In genomic region chr13:23610187-23610576, GRCh38 we compare ENCODE assay signal across 11 cellular contexts. TPM values are rescaled to one million over a fixed set of nuclear protein-coding genes. Genes with fewer than 3 reads are reported as not detected.
A peak's percentile ranks its signal among the peaks of the same experiment; 100 is the strongest.
DNase-seq lines count a peak whose midpoint lies in the region; ATAC-seq, FAIRE-seq and TF ChIP-seq lines count a peak whose summit lies in the region.
"Had no signal": no experiment of that assay in that cellular context is flagged by ENCODE, and none has a peak within 500 bp of the region (broad histone marks: within the 10 kb centered on the region; RNA-seq: fewer than 3 reads in every experiment).

No MANE protein-coding gene starts in this region.

- 30 to 57% methylated on average over 1 of the region's 1 CpG for WGBS in lung, 2 donors
- 55 to 64% methylated on average over 1 of the region's 1 CpG for WGBS in aorta, 2 donors
- WGBS in ovary, 3 donors, result 7 to 13% (median 11%) methylated on average over 1 of the region's 1 CpG

- FAIRE-seq in RCC 7860 (lab: Jason Lieb, UNC), result no peak

- no peak for TF ChIP-seq POLR2A in ovary (IDR thresholded peaks at IDR 0.05)
- TF ChIP-seq POLR2A in gastrocnemius medialis (IDR thresholded peaks at IDR 0.05), result no peak

- H3K9me3 Mint-ChIP-seq in activated naive CD4-positive, alpha-beta T cell treated with anti-CD3 and anti-CD28 coated beads for 36 hours, result no peaks in the 10 kb centered on the region
- H3K9me3 Mint-ChIP-seq in activated naive CD4-positive, alpha-beta T cell treated with anti-CD3 and anti-CD28 coated beads, Interleukin-2, amount 50 U/mL, for 72 hours, result no peaks in the 10 kb centered on the region

- no peak for DNase-seq in activated naive CD4-positive, alpha-beta T cell treated with anti-CD3 and anti-CD28 coated beads for 36 hours
- no peak for DNase-seq in activated naive CD4-positive, alpha-beta T cell treated with anti-CD3 and anti-CD28 coated beads, Interleukin-2, amount 50 U/mL, for 72 hours (ENCODE audit: low spot score in 2 of 2)
- DNase-seq in astrocyte of the hippocampus (ENCODE audit: low read depth, low spot score), result peak; percentile 65
- no peak for DNase-seq in lung (ENCODE audit: low spot score)
- no peak for DNase-seq in aorta
- DNase-seq in ovary, result no peak
- no peak for DNase-seq in RCC 7860 (ENCODE audit: low spot score)
- no peak for DNase-seq in gastrocnemius medialis
- DNase-seq: activated CD4-positive, alpha-beta T cell treated with anti-CD3 and anti-CD28 coated beads, Interleukin-2, amount 50 U/mL, for 48 hours; C1 segment of cervical spinal cord; mammary epithelial cell had no signal

- in situ Hi-C loops in gastrocnemius medialis (cut with MboI; ENCODE audit: low sequenced_read_pairs in 4 of 4), result no loop called here

- H3K36me3 ChIP-seq in lung (ENCODE audit: control insufficient read depth in 2 of 2, insufficient read depth in 2 of 2, low read length in 2 of 2), result no peaks in the 10 kb centered on the region
- no peaks in the 10 kb centered on the region for H3K36me3 ChIP-seq in aorta (ENCODE audit: control insufficient read depth in 1 of 2, insufficient read depth in 2 of 2, low read length in 1 of 2)
- H3K36me3 ChIP-seq in ovary, result no peaks in the 10 kb centered on the region
- no peaks in the 10 kb centered on the region for H3K36me3 ChIP-seq in gastrocnemius medialis

- H3K4me1 ChIP-seq in lung (ENCODE audit: control insufficient read depth in 2 of 2, insufficient read depth in 2 of 2, low read length in 2 of 2) (peaks cover 5 to 6% of the 10 kb centered on the region in 2 donors), aorta (ENCODE audit: control insufficient read depth in 1 of 2, insufficient read depth in 2 of 2, low read length in 2 of 2) (peaks cover 0 to 2% of the 10 kb centered on the region in 2 donors), ovary (ENCODE audit: insufficient read depth) (peaks cover 12% of the 10 kb centered on the region), gastrocnemius medialis (peaks cover 4 to 10% of the 10 kb centered on the region in 2 donors)

- peak overlapping the region; percentile 50 for H3K27ac Mint-ChIP-seq in activated naive CD4-positive, alpha-beta T cell treated with anti-CD3 and anti-CD28 coated beads for 36 hours
- no peak overlapping the region for H3K27ac Mint-ChIP-seq in activated naive CD4-positive, alpha-beta T cell treated with anti-CD3 and anti-CD28 coated beads, Interleukin-2, amount 50 U/mL, for 72 hours

- no peaks in the 10 kb centered on the region for H3K36me3 Mint-ChIP-seq in activated naive CD4-positive, alpha-beta T cell treated with anti-CD3 and anti-CD28 coated beads for 36 hours (ENCODE audit: low read depth)
- no peaks in the 10 kb centered on the region for H3K36me3 Mint-ChIP-seq in activated naive CD4-positive, alpha-beta T cell treated with anti-CD3 and anti-CD28 coated beads, Interleukin-2, amount 50 U/mL, for 72 hours

- CTCF ChIA-PET in activated naive CD4-positive, alpha-beta T cell treated with anti-CD3 and anti-CD28 coated beads for 36 hours (lab: Charles Lee), result no interaction called here

- no peak for TF ChIP-seq EP300 in ovary (IDR thresholded peaks at IDR 0.05)

- H3K9me3 ChIP-seq in lung (ENCODE audit: control insufficient read depth in 2 of 2, insufficient read depth in 1 of 2, low read length in 1 of 2) (no peaks in the 10 kb centered on the region), aorta (ENCODE audit: control insufficient read depth, low read length) (no peaks in the 10 kb centered on the region), ovary (no peaks in the 10 kb centered on the region), gastrocnemius medialis (no peaks in the 10 kb centered on the region)

- H3K27ac ChIP-seq in lung (ENCODE audit: low read depth in 1 of 2, low read length in 1 of 2) (peak overlapping the region; percentile 29 to 77), aorta (ENCODE audit: low read depth in 1 of 2, low read length in 2 of 2) (no peak overlapping the region), ovary (peak overlapping the region in 1 of 2 donors; percentile 51), gastrocnemius medialis (peak overlapping the region in 1 of 4 donors; percentile 19)

- H3K27me3 ChIP-seq in lung (ENCODE audit: control insufficient read depth, insufficient read depth), result no peaks in the 10 kb centered on the region
- H3K27me3 ChIP-seq in aorta (ENCODE audit: control insufficient read depth in 1 of 2, insufficient read depth in 2 of 2, low read length in 1 of 2), result no peaks in the 10 kb centered on the region
- H3K27me3 ChIP-seq in ovary, result no peaks in the 10 kb centered on the region
- H3K27me3 ChIP-seq in gastrocnemius medialis, result no peaks in the 10 kb centered on the region

- intact Hi-C loops in activated naive CD4-positive, alpha-beta T cell treated with anti-CD3 and anti-CD28 coated beads for 36 hours (cut with micrococcal nuclease), result no loop called here
- intact Hi-C loops in aorta (cut with DNase I), result no loop called here
- intact Hi-C loops in ovary (cut with DNase I), result no loop called here
- intact Hi-C loops in gastrocnemius medialis (cut with DNase I; ENCODE audit: low total_unique reads), result no loop called here

- TF ChIP-seq CTCF in lung (IDR thresholded peaks at IDR 0.05; ENCODE audit: control extremely low read depth, extremely low read depth) (no peak), ovary (IDR thresholded peaks at IDR 0.05) (no peak), gastrocnemius medialis (IDR thresholded peaks at IDR 0.05 in 4 of 5, conservative IDR thresholded peaks at IDR 0.05 in 1 of 5) (no peak)

- H3K27me3 Mint-ChIP-seq in activated naive CD4-positive, alpha-beta T cell treated with anti-CD3 and anti-CD28 coated beads for 36 hours (ENCODE audit: low read depth), result peaks cover 16% of the 10 kb centered on the region

- H3K4me3 Mint-ChIP-seq in activated naive CD4-positive, alpha-beta T cell treated with anti-CD3 and anti-CD28 coated beads for 36 hours, result no peak overlapping the region

- no peak for ATAC-seq in activated naive CD4-positive, alpha-beta T cell treated with anti-CD3 and anti-CD28 coated beads, Interleukin-2, amount 50 U/mL, for 72 hours
- no peak for ATAC-seq in lung (ENCODE audit: insufficient read depth, low FRiP score)
- peak; percentile 47 for ATAC-seq in aorta (ENCODE audit: low FRiP score)
- no peak for ATAC-seq in gastrocnemius medialis

- peaks cover 9% of the 10 kb centered on the region for H3K4me1 Mint-ChIP-seq in activated naive CD4-positive, alpha-beta T cell treated with anti-CD3 and anti-CD28 coated beads for 36 hours (ENCODE audit: low read depth)

- H3K4me3 ChIP-seq in lung (no peak overlapping the region), aorta (ENCODE audit: low read length in 2 of 2) (no peak overlapping the region), ovary (no peak overlapping the region), gastrocnemius medialis (no peak overlapping the region)

RNA-seq across cellular contexts. Expression of gene TNFRSF19, which starts 40.0 kb away (rescaled TPM):
- not detected for total RNA-seq in activated naive CD4-positive, alpha-beta T cell treated with anti-CD3 and anti-CD28 coated beads for 36 hours
- not detected for total RNA-seq in activated naive CD4-positive, alpha-beta T cell treated with anti-CD3 and anti-CD28 coated beads, Interleukin-2, amount 50 U/mL, for 72 hours
- 10 to 100 TPM; 56.6 to 68.0 TPM for total RNA-seq in lung
- polyA plus RNA-seq in lung, result 10 to 100 TPM in 1 of 2 donors, 1 to 10 TPM in 1; 9.5 to 12.8 TPM
- total RNA-seq in aorta, result 1 to 10 TPM; 1.6 to 4.3 TPM
- 1 to 10 TPM in 1 of 2 donors, under 1 TPM in 1; 0.38 to 2.1 TPM for polyA plus RNA-seq in aorta
- 10 to 100 TPM in 1 of 7 donors, 1 to 10 TPM in 6; 2.6 to 15.3 (median 5.6) TPM for total RNA-seq in ovary
- 1 to 10 TPM; 3.7 to 4.8 TPM for polyA plus RNA-seq in ovary
- total RNA-seq in gastrocnemius medialis, result 1 to 10 TPM in 2 of 4 donors, under 1 TPM in 2; 0.51 to 1.5 (median 1.0) TPM

Comparison
In these comparisons a context has a peak if more than half of its experiments do, and no peak if none do; other contexts are left out.
1. H3K27ac ChIP-seq: peak in lung (2 of 2); none in aorta (0 of 2).